Comparison of ENCODE assay signal across 8 cellular contexts in genomic region chr9:109244179-109245132, GRCh38.
A peak's percentile ranks its signal among the peaks of the same experiment; 100 is the strongest.
DNase-seq lines count a peak whose midpoint lies in the region; ATAC-seq, FAIRE-seq and TF ChIP-seq lines count a peak whose summit lies in the region.

No MANE protein-coding gene starts in this region.

- no peak overlapping the region for H2BK120ac ChIP-seq in neuronal stem cell (ENCODE audit: low read depth, low read length)

- H2BK12ac ChIP-seq in neuronal stem cell (ENCODE audit: low read length) = no peak overlapping the region

- no peak overlapping the region for H3K9ac ChIP-seq in neuronal stem cell (ENCODE audit: low read depth, low read length, poor library complexity)

- no peak overlapping the region for H4K8ac ChIP-seq in neuronal stem cell (ENCODE audit: low read depth, low read length)

- H3K4me1 ChIP-seq in CD8-positive, alpha-beta memory T cell (ENCODE audit: insufficient read depth, low read length) = no peaks in the 10 kb centered on the region
- peaks cover 0 to 5% of the 10 kb centered on the region in 2 donors for H3K4me1 ChIP-seq in neuronal stem cell (ENCODE audit: control insufficient read depth in 2 of 2, insufficient read depth in 1 of 2, low read depth in 1 of 2, low read length in 2 of 2)

- H2BK5ac ChIP-seq in neuronal stem cell (ENCODE audit: low read length) = no peak overlapping the region

- H3K14ac ChIP-seq in neuronal stem cell (ENCODE audit: low read length) = no peak overlapping the region

- H3K9me3 Mint-ChIP-seq in CD8-positive, alpha-beta memory T cell = no peaks in the 10 kb centered on the region
- H3K9me3 Mint-ChIP-seq in activated T-cell treated with anti-CD3 and anti-CD28 coated beads, Interleukin-2, amount 50 U/mL, for 4 hours = no peaks in the 10 kb centered on the region

- peak overlapping the region; percentile 25 for H2AFZ ChIP-seq in neuronal stem cell (ENCODE audit: low read length)

- no peak overlapping the region for H3K27ac ChIP-seq in CD8-positive, alpha-beta memory T cell (ENCODE audit: low read depth, low read length)
- no peak overlapping the region for H3K27ac ChIP-seq in neuronal stem cell (replicated peaks; ENCODE audit: low read length)

- CTCF ChIA-PET in CD8-positive, alpha-beta memory T cell (lab: Charles Lee) = interaction anchor here (0.8 to 1.0 kb wide), 2 partner anchors 8 to 11 kb away, joined by 3 read pairs; no protein-coding TSS in a partner anchor

- no peak overlapping the region for H3K18ac ChIP-seq in neuronal stem cell (ENCODE audit: low read length)

- H4K91ac ChIP-seq in neuronal stem cell (ENCODE audit: low read depth, low read length, poor library complexity) = no peak overlapping the region

- no peak overlapping the region for H2AK5ac ChIP-seq in neuronal stem cell (ENCODE audit: low read depth, low read length)

- no peak overlapping the region for H2BK15ac ChIP-seq in neuronal stem cell (ENCODE audit: low read length)

- no peaks in the 10 kb centered on the region for H3K36me3 Mint-ChIP-seq in CD8-positive, alpha-beta memory T cell
- H3K36me3 Mint-ChIP-seq in activated T-cell treated with anti-CD3 and anti-CD28 coated beads, Interleukin-2, amount 50 U/mL, for 4 hours (ENCODE audit: insufficient read depth) = no peaks in the 10 kb centered on the region

- FAIRE-seq in HTR-8/SVneo (lab: Jason Lieb, UNC) = peak; percentile 89

- POLR2A ChIA-PET in CD8-positive, alpha-beta memory T cell (lab: Charles Lee) = no interaction called here

- no peaks in the 10 kb centered on the region for H3K36me3 ChIP-seq in CD8-positive, alpha-beta memory T cell (ENCODE audit: insufficient read depth, low read length)
- H3K36me3 ChIP-seq in neuronal stem cell (replicated peaks in 1 of 2; ENCODE audit: control insufficient read depth in 2 of 2, insufficient read depth in 2 of 2, low read length in 2 of 2) = no peaks in the 10 kb centered on the region

- WGBS in neuronal stem cell (ENCODE audit: extremely low coverage in 2 of 2, insufficient read length in 2 of 2, insufficient replicate concordance in 1 of 2), 2 donors = no CpG with 5 or more reads among the region's 9 CpGs

- peak overlapping the region in 1 of 7 donors; percentile 78 for H3K4me3 Mint-ChIP-seq in CD8-positive, alpha-beta memory T cell
- H3K4me3 Mint-ChIP-seq in activated T-cell treated with anti-CD3 and anti-CD28 coated beads, Interleukin-2, amount 50 U/mL, for 4 hours = no peak overlapping the region

- ATAC-seq in GM19467 (IDR thresholded peaks at IDR 0.05; ENCODE audit: unreplicated experiment) = peak; percentile 89
- ATAC-seq in activated T-cell treated with anti-CD3 and anti-CD28 coated beads, Interleukin-2, amount 50 U/mL, for 4 hours = peak; percentile 74 to 77

- H3K27me3 Mint-ChIP-seq in CD8-positive, alpha-beta memory T cell = peaks cover 14 to 43% of the 10 kb centered on the region in 2 donors
- H3K27me3 Mint-ChIP-seq in activated T-cell treated with anti-CD3 and anti-CD28 coated beads, Interleukin-2, amount 50 U/mL, for 4 hours (ENCODE audit: low read depth) = peaks cover 4% of the 10 kb centered on the region

- TF ChIP-seq CTCF in fibroblast of pulmonary artery (IDR thresholded peaks at IDR 0.05; ENCODE audit: low read length, missing control alignments) = peak; percentile 96

- H3K4me3 ChIP-seq in CD8-positive, alpha-beta memory T cell (ENCODE audit: low read length) = no peak overlapping the region
- H3K4me3 ChIP-seq in fibroblast of pulmonary artery (replicated peaks; ENCODE audit: low read depth, low read length) (no peak overlapping the region), neuronal stem cell (ENCODE audit: low read length in 2 of 2) (no peak overlapping the region)

- no peaks in the 10 kb centered on the region for H3K9me3 ChIP-seq in CD8-positive, alpha-beta memory T cell (ENCODE audit: low read length)
- H3K9me3 ChIP-seq in neuronal stem cell (replicated peaks in 1 of 2; ENCODE audit: control insufficient read depth in 2 of 2, insufficient read depth in 1 of 2, low read depth in 1 of 2, low read length in 2 of 2) = no peaks in the 10 kb centered on the region

- H3K23ac ChIP-seq in neuronal stem cell (ENCODE audit: low read depth, low read length, poor library complexity) = no peak overlapping the region

- no peak overlapping the region for H3K27ac Mint-ChIP-seq in CD8-positive, alpha-beta memory T cell

- no peak overlapping the region for H3K4ac ChIP-seq in neuronal stem cell (ENCODE audit: low read length)

- no peak overlapping the region for H3K4me2 ChIP-seq in neuronal stem cell (ENCODE audit: insufficient read depth, low read length, poor library complexity, severe bottlenecking)

- H3K27me3 ChIP-seq in CD8-positive, alpha-beta memory T cell (ENCODE audit: insufficient read depth, low read length, poor library complexity, severe bottlenecking) = no peaks in the 10 kb centered on the region
- no peaks in the 10 kb centered on the region for H3K27me3 ChIP-seq in neuronal stem cell (ENCODE audit: control insufficient read depth in 3 of 3, insufficient read depth in 3 of 3, low read depth in 1 of 3, low read length in 3 of 3)

- H3K4me1 Mint-ChIP-seq in CD8-positive, alpha-beta memory T cell = peaks cover 0 to 2% (median 0%) of the 10 kb centered on the region in 3 donors
- H3K4me1 Mint-ChIP-seq in activated T-cell treated with anti-CD3 and anti-CD28 coated beads, Interleukin-2, amount 50 U/mL, for 4 hours (ENCODE audit: low read depth) = no peaks in the 10 kb centered on the region

- H3K79me1 ChIP-seq in neuronal stem cell (ENCODE audit: low read depth, low read length) = no peaks in the 10 kb centered on the region

- peak; percentile 18 to 71 (median 38) for DNase-seq in CD8-positive, alpha-beta memory T cell
- DNase-seq in HTR-8/SVneo (ENCODE audit: insufficient read length, low spot score) (peak; percentile 66), OCI-M1 (lab: John Stamatoyannopoulos, UW) (peak; percentile 81), fibroblast of pulmonary artery (ENCODE audit: low read depth) (peak; percentile 76), neuronal stem cell (ENCODE audit: low spot score) (peak; percentile 79), superior temporal gyrus (ENCODE audit: extremely low spot score) (peak; percentile 88)
- peak; percentile 48 for DNase-seq in activated T-cell treated with anti-CD3 and anti-CD28 coated beads, Interleukin-2, amount 50 U/mL, for 4 hours

Comparison
In these comparisons a context has a peak if more than half of its experiments do, and no peak if none do; other contexts are left out.
1. DNase-seq: peak in every context shown above with its lines; median percentile 88 in superior temporal gyrus; 81 in OCI-M1; 79 in neuronal stem cell; 76 in fibroblast of pulmonary artery; 66 in HTR-8/SVneo; 48 in activated T-cell treated with anti-CD3 and anti-CD28 coated beads, Interleukin-2, amount 50 U/mL, for 4 hours; 38 in CD8-positive, alpha-beta memory T cell.